In genomic region chr17:70091005-70091568, GRCh38 we compare ENCODE assay signal across 22 cellular contexts. TPM values are rescaled to one million over a fixed set of nuclear protein-coding genes. Genes with fewer than 3 reads are reported as not detected.
"Had no signal": no experiment of that assay in that cellular context is flagged by ENCODE, and none has a peak within 500 bp of the region (broad histone marks: within the 10 kb centered on the region; RNA-seq: fewer than 3 reads in every experiment).

No MANE protein-coding gene starts in this region.

- H3K4me1 ChIP-seq: foreskin keratinocyte, lower lobe of right lung, right lobe of liver had no signal

- DNase-seq: activated CD4-positive, alpha-beta T cell treated with anti-CD3 and anti-CD28 coated beads, Interleukin-2, amount 50 U/mL, for 48 hours; activated gamma-delta T cell treated with Interleukin-2 at 50 U/mL for 16 hours; aorta; caudate nucleus; effector CD4-positive, alpha-beta T cell; foreskin keratinocyte; lower lobe of right lung; mesendoderm; mucosa of descending colon; occipital lobe; posterior cingulate gyrus; right lobe of liver; stimulated activated CD4-positive, alpha-beta T cell treated with anti-CD3 and anti-CD28 coated beads, Interleukin-1b, Interleukin-23, amount 100 ng/mL, for 48 hours had no signal

- H3K36me3 ChIP-seq: lower lobe of right lung, right lobe of liver had no signal

- H3K27me3 ChIP-seq: foreskin keratinocyte, right lobe of liver had no signal

- ATAC-seq: activated naive CD4-positive, alpha-beta T cell treated with anti-CD3 and anti-CD28 coated beads, Interleukin-2, amount 50 U/mL, for 72 hours; foreskin keratinocyte; left lobe of liver; lower lobe of right lung; mucosa of descending colon; WTC11 had no signal

- H3K36me3 Mint-ChIP-seq: activated naive CD4-positive, alpha-beta T cell treated with anti-CD3 and anti-CD28 coated beads, Interleukin-2, amount 50 U/mL, for 72 hours; brain; type B pancreatic cell; WTC11 had no signal

- FAIRE-seq: TTC549 had no signal

- H3K27me3 Mint-ChIP-seq: brain; dendritic cell treated with granulocyte-macrophage colony-stimulating factor and Interleukin-4, amounts not matched to agents 40 ng/mL and 50 ng/mL, for 4 days; type B pancreatic cell had no signal

- H3K4me3 ChIP-seq: lower lobe of right lung, mucosa of descending colon, right lobe of liver, skin epidermis had no signal

- H3K27ac Mint-ChIP-seq: activated naive CD4-positive, alpha-beta T cell treated with anti-CD3 and anti-CD28 coated beads, Interleukin-2, amount 50 U/mL, for 72 hours; dendritic cell treated with granulocyte-macrophage colony-stimulating factor and Interleukin-4, amounts not matched to agents 40 ng/mL and 50 ng/mL, for 4 days; type B pancreatic cell; WTC11 had no signal

- H3K9me3 ChIP-seq: lower lobe of right lung, mucosa of descending colon, right lobe of liver had no signal

- H3K27ac ChIP-seq: foreskin keratinocyte, lower lobe of right lung, right lobe of liver, skin epidermis had no signal

- H3K9me3 Mint-ChIP-seq: brain; dendritic cell treated with granulocyte-macrophage colony-stimulating factor and Interleukin-4, amounts not matched to agents 40 ng/mL and 50 ng/mL, for 4 days; neural crest cell; type B pancreatic cell; WTC11 had no signal

- H3K4me3 Mint-ChIP-seq: brain; dendritic cell treated with granulocyte-macrophage colony-stimulating factor and Interleukin-4, amounts not matched to agents 40 ng/mL and 50 ng/mL, for 4 days; neural crest cell; type B pancreatic cell; WTC11 had no signal

RNA-seq across cellular contexts. Expression of gene KCNJ16, which starts 16.1 kb away (rescaled TPM):
- total RNA-seq: activated naive CD4-positive, alpha-beta T cell treated with anti-CD3 and anti-CD28 coated beads, Interleukin-2, amount 50 U/mL, for 72 hours; foreskin keratinocyte; WTC11 had no signal
- polyA plus RNA-seq: aorta, foreskin keratinocyte had no signal
